8 cellular contexts compared by ENCODE assay signal in the genomic region with DNA sequence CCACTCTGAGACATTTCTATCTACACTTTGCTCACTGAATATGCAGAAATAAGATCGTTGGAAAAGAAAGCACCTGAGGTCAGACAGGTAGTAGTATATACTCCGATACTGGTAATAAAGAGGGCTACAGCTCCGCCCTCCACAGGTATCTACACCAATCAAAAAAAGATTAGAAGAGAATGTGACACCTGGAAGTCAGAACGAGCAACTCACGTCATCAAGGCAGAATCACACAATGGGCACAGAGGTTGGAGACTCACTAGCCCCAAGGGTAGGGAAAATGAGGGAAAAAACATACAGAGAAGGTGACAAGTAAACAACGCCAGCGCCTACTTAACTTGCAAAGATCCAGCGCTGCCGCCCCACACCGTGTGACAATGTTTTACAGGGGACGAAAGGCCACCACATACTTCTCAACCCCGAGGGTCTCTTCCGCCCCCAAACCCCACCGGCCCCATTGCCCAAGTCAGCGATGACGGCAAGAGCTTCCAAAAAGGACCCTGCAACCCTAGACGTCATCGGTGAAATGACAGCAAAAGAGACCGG. TPM values are rescaled to one million over a fixed set of nuclear protein-coding genes. Genes with fewer than 3 reads are reported as not detected.
DNase-seq lines count a peak whose midpoint lies in the region; ATAC-seq, FAIRE-seq and TF ChIP-seq lines count a peak whose summit lies in the region.

No MANE protein-coding gene starts in this region.

- 0 to 1% (median 1%) methylated on average over 19 of the region's 19 CpGs for WGBS in small intestine, 3 donors

- in situ Hi-C loops in KBM-7 (cut with MboI; ENCODE audit: low pct_unique_long_range_greater_than_20kb, low sequenced_read_pairs) = no loop called here

- ATAC-seq in GM21526 (IDR thresholded peaks at IDR 0.05; ENCODE audit: low FRiP score, unreplicated experiment) = peak; percentile 33

- H3K36me3 ChIP-seq in SJCRH30 (no peaks in the 10 kb centered on the region), small intestine (ENCODE audit: control insufficient read depth in 2 of 2, insufficient read depth in 2 of 2, low read length in 2 of 2) (no peaks in the 10 kb centered on the region)

- H3K4me3 ChIP-seq in SJCRH30 = peak overlapping the region; percentile 68
- H3K4me3 ChIP-seq in cardiac fibroblast (replicated peaks in 1 of 2; ENCODE audit: low read depth in 2 of 2, low read length in 2 of 2) = peak overlapping the region; percentile 80 to 81
- peak overlapping the region; percentile 64 to 90 for H3K4me3 ChIP-seq in small intestine (ENCODE audit: low read depth in 1 of 2, low read length in 2 of 2)

- H3K9me3 ChIP-seq in SJCRH30 (replicated peaks) (peaks cover 5% of the 10 kb centered on the region; the same call in 1 of the 2 replicates), small intestine (ENCODE audit: control insufficient read depth, low read depth) (no peaks in the 10 kb centered on the region)

- TF ChIP-seq CTCF in cardiac fibroblast (IDR thresholded peaks at IDR 0.05; ENCODE audit: low read depth, low read length) = no peak

- peak; percentile 36 for DNase-seq in EH (ENCODE audit: low read depth)
- DNase-seq in KBM-7 = peak; percentile 55
- DNase-seq in SJCRH30 = no peak
- DNase-seq in cardiac fibroblast (ENCODE audit: low read depth in 2 of 2) = peak; percentile 47 to 48
- DNase-seq in small intestine = peak; percentile 93
- DNase-seq in GOT3 (lab: John Stamatoyannopoulos, UW) = no peak

- FAIRE-seq in islet of Langerhans (lab: Jason Lieb, UNC) (peak; percentile 99), small intestine (lab: Jason Lieb, UNC) (no peak)

- 0 out of 2 replicates have a peak, but pooled peaks cover 3% of the 10 kb centered on the region for H3K4me1 ChIP-seq in SJCRH30
- peaks cover 3 to 8% of the 10 kb centered on the region in 2 donors for H3K4me1 ChIP-seq in small intestine (ENCODE audit: control insufficient read depth in 2 of 2, insufficient read depth in 1 of 2, low read depth in 1 of 2, low read length in 1 of 2)

- H3K27me3 ChIP-seq in SJCRH30 (no peaks in the 10 kb centered on the region), small intestine (ENCODE audit: control insufficient read depth in 2 of 2, insufficient read depth in 2 of 2, low read length in 2 of 2) (no peaks in the 10 kb centered on the region)

- H3K27ac ChIP-seq in SJCRH30 (peak overlapping the region; percentile 60), small intestine (ENCODE audit: low read depth in 1 of 2, low read length in 1 of 2) (peak overlapping the region; percentile 85 to 98)

RNA-seq across cellular contexts. Expression of a gene that starts 0.7 kb away (rescaled TPM):
- 22.5 and 29.9 TPM in 2 replicates for total RNA-seq in SJCRH30 (2014; rRNA removed; shearing (Covaris generic))
- 10 to 100 TPM; 23.5 to 38.6 (median 33.5) TPM for polyA plus RNA-seq in small intestine

Comparison
In these comparisons a context has a peak if more than half of its experiments do, and no peak if none do; other contexts are left out.
1. DNase-seq: peak in EH (single experiment), KBM-7 (single experiment), cardiac fibroblast (2 of 2) and small intestine (single experiment); none in SJCRH30 (0 of 2) and GOT3 (single experiment).
2. Peak in every context shown above with its lines, with median percentiles within 50 percentile points of each other: H3K4me3 ChIP-seq.